20 cellular contexts compared by ENCODE assay signal in the genomic region with DNA sequence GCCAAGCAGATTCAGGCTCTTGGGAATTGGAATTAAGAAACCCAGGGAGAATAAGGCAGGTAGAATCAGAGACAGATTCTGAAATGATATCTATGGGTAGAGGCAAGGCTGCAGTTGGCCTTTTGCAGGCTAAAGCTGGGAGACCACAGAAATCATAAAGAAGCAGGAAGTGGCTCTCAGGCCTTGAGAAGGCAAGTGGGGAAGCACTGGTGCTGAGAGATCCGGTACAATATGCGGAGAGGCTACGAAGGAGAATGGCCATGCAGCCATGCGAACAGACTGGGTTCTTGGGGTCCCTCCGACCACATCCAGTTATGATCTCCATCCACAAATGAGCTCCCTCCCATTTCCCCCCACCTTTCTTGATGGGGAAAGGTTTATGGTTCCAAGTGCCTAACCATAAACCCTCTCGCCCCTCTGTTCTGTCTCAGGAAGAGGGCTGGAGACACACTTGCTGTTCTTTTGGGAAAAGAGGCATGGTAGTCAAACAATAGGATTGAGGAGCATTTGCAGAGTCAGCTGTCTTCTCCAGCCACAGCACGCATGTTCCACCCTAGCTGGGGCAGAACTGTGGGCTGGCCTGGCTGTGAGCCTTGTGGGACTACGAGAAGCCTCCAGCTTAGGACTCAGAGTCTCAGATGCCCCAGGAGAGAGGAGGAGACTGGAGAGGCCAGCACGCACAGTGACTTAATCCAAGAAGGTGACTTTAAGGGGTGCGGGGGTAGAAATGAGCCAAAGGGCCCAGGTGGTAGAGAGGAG.
"Had no signal": no experiment of that assay in that cellular context is flagged by ENCODE, and none has a peak within 500 bp of the region (broad histone marks: within the 10 kb centered on the region; RNA-seq: fewer than 3 reads in every experiment).

No MANE protein-coding gene starts in this region.

- H3K4me1 ChIP-seq: lower lobe of right lung, upper lobe of right lung, uterus had no signal

- H3K4me3 ChIP-seq: lower lobe of right lung, neural progenitor cell, psoas muscle, sigmoid colon, skin epidermis, transverse colon, upper lobe of right lung, uterus had no signal

- H3K36me3 Mint-ChIP-seq: stimulated activated naive B cell treated with anti-CD40 and anti-IgM and Interleukin-4, amounts not matched to agents 10 μg/mL and 1 μg/mL and 100 μg/mL, for 72 hours had no signal

- H3K27ac Mint-ChIP-seq: effector memory CD8-positive, alpha-beta T cell; immature natural killer cell; neural progenitor cell; stimulated activated naive B cell treated with anti-CD40 and anti-IgM and Interleukin-4, amounts not matched to agents 10 μg/mL and 1 μg/mL and 100 μg/mL, for 72 hours; stimulated activated naive CD8-positive, alpha-beta T cell treated with anti-CD3 and anti-CD28 coated beads, Interleukin-15, Interleukin-2, amounts not matched to agents 100 ng/mL and 50 ng/mL, for 24 hours had no signal

- H3K27ac ChIP-seq: lower lobe of right lung, neural progenitor cell, psoas muscle, sigmoid colon, skin epidermis, transverse colon, upper lobe of right lung, uterus had no signal

- H3K9me3 ChIP-seq: uterus had no signal

- H3K4me3 Mint-ChIP-seq: effector memory CD8-positive, alpha-beta T cell; naive B cell; neural progenitor cell; stimulated activated naive B cell treated with anti-CD40 and anti-IgM and Interleukin-4, amounts not matched to agents 10 μg/mL and 1 μg/mL and 100 μg/mL, for 72 hours; stimulated activated naive CD8-positive, alpha-beta T cell treated with anti-CD3 and anti-CD28 coated beads, Interleukin-15, Interleukin-2, amounts not matched to agents 100 ng/mL and 50 ng/mL, for 24 hours had no signal

- DNase-seq: cortex of kidney; effector memory CD8-positive, alpha-beta T cell; hypothalamus; islet precursor cell; left ventricle myocardium superior; lower lobe of right lung; naive B cell; psoas muscle; right cardiac atrium; sigmoid colon; stimulated activated CD4-positive, alpha-beta T cell treated with anti-CD3 and anti-CD28 coated beads, Interleukin-15, amount 100 ng/mL, for 24 hours; stimulated activated CD4-positive, alpha-beta T cell treated with anti-CD3 and anti-CD28 coated beads, Interleukin-2, amount 100 ng/mL, for 48 hours; stimulated activated naive B cell treated with anti-CD40 and anti-IgM and Interleukin-4, amounts not matched to agents 10 μg/mL and 1 μg/mL and 100 μg/mL, for 72 hours; transverse colon; upper lobe of right lung; uterus had no signal

- ATAC-seq: effector memory CD8-positive, alpha-beta T cell; left ventricle myocardium superior; lower lobe of right lung; psoas muscle; right cardiac atrium; stimulated activated naive B cell treated with anti-CD40 and anti-IgM and Interleukin-4, amounts not matched to agents 10 μg/mL and 1 μg/mL and 100 μg/mL, for 72 hours; upper lobe of right lung had no signal

- H3K4me1 Mint-ChIP-seq: naive B cell; stimulated activated naive B cell treated with anti-CD40 and anti-IgM and Interleukin-4, amounts not matched to agents 10 μg/mL and 1 μg/mL and 100 μg/mL, for 72 hours had no signal

- H3K36me3 ChIP-seq: lower lobe of right lung, neural progenitor cell, sigmoid colon, transverse colon, upper lobe of right lung, uterus had no signal
